In genomic region chr20:42097741-42098140, GRCh38 we compare ENCODE assay signal across 32 cellular contexts.
"Had no signal": no experiment of that assay in that cellular context is flagged by ENCODE, and none has a peak within 500 bp of the region (broad histone marks: within the 10 kb centered on the region; RNA-seq: fewer than 3 reads in every experiment).

No MANE protein-coding gene starts in this region.

- H3K4me3 ChIP-seq: coronary artery, dorsolateral prefrontal cortex had no signal

- H3K27ac Mint-ChIP-seq: activated CD8-positive, alpha-beta T cell treated with anti-CD3 and anti-CD28 coated beads for 36 hours; activated naive CD4-positive, alpha-beta T cell treated with anti-CD3 and anti-CD28 coated beads, Interleukin-2, amount 50 U/mL, for 24 hours; activated naive CD8-positive, alpha-beta T cell treated with anti-CD3 and anti-CD28 coated beads, Interleukin-2, amount 10 ng/mL, durations not matched to agents 7 days and 5 days; activated T-helper 2 cell treated with anti-CD3 and anti-CD28 coated beads, Interferon-gamma antibody, Interleukin-2, Interleukin-4, amounts not matched to agents 10 μg/mL and 5 μg/mL and 100 μg/mL, durations not matched to agents 14 hours and 24 hours and 36 hours; dendritic cell treated with granulocyte-macrophage colony-stimulating factor and Interleukin-4, amounts not matched to agents 40 ng/mL and 50 ng/mL, for 4 days; endodermal cell had no signal

- H3K27me3 ChIP-seq: brain microvascular endothelial cell, dorsolateral prefrontal cortex had no signal

- H3K4me1 Mint-ChIP-seq: activated naive CD4-positive, alpha-beta T cell treated with anti-CD3 and anti-CD28 coated beads, Interleukin-2, amount 50 U/mL, for 24 hours; activated naive CD8-positive, alpha-beta T cell treated with anti-CD3 and anti-CD28 coated beads, Interleukin-2, amount 10 ng/mL, durations not matched to agents 7 days and 5 days; central memory CD8-positive, alpha-beta T cell had no signal

- FAIRE-seq: astrocyte, bronchial epithelial cell, frontal cortex, TTC549 had no signal

- H3K4me3 Mint-ChIP-seq: activated CD8-positive, alpha-beta T cell treated with anti-CD3 and anti-CD28 coated beads for 36 hours; activated naive CD4-positive, alpha-beta T cell treated with anti-CD3 and anti-CD28 coated beads for 36 hours; activated naive CD4-positive, alpha-beta T cell treated with anti-CD3 and anti-CD28 coated beads, Interleukin-2, amount 50 U/mL, for 24 hours; activated naive CD8-positive, alpha-beta T cell treated with anti-CD3 and anti-CD28 coated beads, Interleukin-2, amount 10 ng/mL, durations not matched to agents 7 days and 5 days; activated T-cell treated with anti-CD3 and anti-CD28 coated beads, Interleukin-2, amount 50 U/mL, for 4 hours; central memory CD8-positive, alpha-beta T cell; dendritic cell treated with granulocyte-macrophage colony-stimulating factor and Interleukin-4, amounts not matched to agents 40 ng/mL and 50 ng/mL, for 4 days; endodermal cell; WTC11 had no signal

- H3K9me3 Mint-ChIP-seq: activated CD8-positive, alpha-beta T cell treated with anti-CD3 and anti-CD28 coated beads for 36 hours; activated naive CD4-positive, alpha-beta T cell treated with anti-CD3 and anti-CD28 coated beads for 36 hours; activated naive CD4-positive, alpha-beta T cell treated with anti-CD3 and anti-CD28 coated beads, Interleukin-2, amount 50 U/mL, for 24 hours; activated naive CD8-positive, alpha-beta T cell treated with anti-CD3 and anti-CD28 coated beads, Interleukin-2, amount 10 ng/mL, durations not matched to agents 7 days and 5 days; activated T-cell treated with anti-CD3 and anti-CD28 coated beads, Interleukin-2, amount 50 U/mL, for 4 hours; activated T-helper 2 cell treated with anti-CD3 and anti-CD28 coated beads, Interferon-gamma antibody, Interleukin-2, Interleukin-4, amounts not matched to agents 10 μg/mL and 5 μg/mL and 100 μg/mL, durations not matched to agents 14 hours and 24 hours and 36 hours; dendritic cell treated with granulocyte-macrophage colony-stimulating factor and Interleukin-4, amounts not matched to agents 40 ng/mL and 50 ng/mL, for 4 days; endodermal cell; WTC11 had no signal

- H3K36me3 Mint-ChIP-seq: activated naive CD4-positive, alpha-beta T cell treated with anti-CD3 and anti-CD28 coated beads, Interleukin-2, amount 50 U/mL, for 24 hours; activated naive CD8-positive, alpha-beta T cell treated with anti-CD3 and anti-CD28 coated beads, Interleukin-2, amount 10 ng/mL, durations not matched to agents 7 days and 5 days; WTC11 had no signal

- ATAC-seq: activated CD8-positive, alpha-beta T cell treated with anti-CD3 and anti-CD28 coated beads for 36 hours; activated T-cell treated with anti-CD3 and anti-CD28 coated beads, Interleukin-2, amount 50 U/mL, for 4 hours; esophagus mucosa; WTC11 had no signal

- H3K27me3 Mint-ChIP-seq: activated CD8-positive, alpha-beta T cell treated with anti-CD3 and anti-CD28 coated beads for 36 hours; activated naive CD4-positive, alpha-beta T cell treated with anti-CD3 and anti-CD28 coated beads, Interleukin-2, amount 50 U/mL, for 24 hours; activated naive CD8-positive, alpha-beta T cell treated with anti-CD3 and anti-CD28 coated beads, Interleukin-2, amount 10 ng/mL, durations not matched to agents 7 days and 5 days; central memory CD8-positive, alpha-beta T cell; dendritic cell treated with granulocyte-macrophage colony-stimulating factor and Interleukin-4, amounts not matched to agents 40 ng/mL and 50 ng/mL, for 4 days had no signal

- H3K27ac ChIP-seq: brain microvascular endothelial cell, coronary artery, dorsolateral prefrontal cortex, VCaP had no signal

- DNase-seq: activated CD4-positive, alpha-beta T cell treated with anti-CD3 and anti-CD28 coated beads for 1 hour; activated CD4-positive, alpha-beta T cell treated with anti-CD3 and anti-CD28 coated beads for 4 hours; activated CD4-positive, alpha-beta T cell treated with anti-CD3 and anti-CD28 coated beads, Interleukin-2, amount 50 U/mL, for 1 hour; activated CD4-positive, alpha-beta T cell treated with anti-CD3 and anti-CD28 coated beads, Interleukin-2, amount 50 U/mL, for 48 hours; activated CD8-positive, alpha-beta memory T cell treated with anti-CD3 and anti-CD28 coated beads for 24 hours; activated CD8-positive, alpha-beta T cell treated with anti-CD3 and anti-CD28 coated beads for 36 hours; activated effector memory CD4-positive, alpha-beta T cell treated with anti-CD3 and anti-CD28 coated beads, Interleukin-2, amount 50 U/mL, for 16 hours; activated naive CD4-positive, alpha-beta T cell treated with anti-CD3 and anti-CD28 coated beads for 36 hours; activated naive CD8-positive, alpha-beta T cell treated with anti-CD3 and anti-CD28 coated beads, Interleukin-2, amount 10 ng/mL, durations not matched to agents 7 days and 5 days; activated T-cell treated with anti-CD3 and anti-CD28 coated beads, Interleukin-2, amount 50 U/mL, for 4 hours; amniotic stem cell; anterior cingulate cortex; brain microvascular endothelial cell; dorsolateral prefrontal cortex; effector memory CD4-positive, alpha-beta T cell; endodermal cell; foreskin fibroblast; head of caudate nucleus; hippocampal formation; T-helper 2 cell had no signal

- H3K36me3 ChIP-seq: brain microvascular endothelial cell had no signal
